Comparison of ENCODE assay signal across 8 cellular contexts in the genomic region with DNA sequence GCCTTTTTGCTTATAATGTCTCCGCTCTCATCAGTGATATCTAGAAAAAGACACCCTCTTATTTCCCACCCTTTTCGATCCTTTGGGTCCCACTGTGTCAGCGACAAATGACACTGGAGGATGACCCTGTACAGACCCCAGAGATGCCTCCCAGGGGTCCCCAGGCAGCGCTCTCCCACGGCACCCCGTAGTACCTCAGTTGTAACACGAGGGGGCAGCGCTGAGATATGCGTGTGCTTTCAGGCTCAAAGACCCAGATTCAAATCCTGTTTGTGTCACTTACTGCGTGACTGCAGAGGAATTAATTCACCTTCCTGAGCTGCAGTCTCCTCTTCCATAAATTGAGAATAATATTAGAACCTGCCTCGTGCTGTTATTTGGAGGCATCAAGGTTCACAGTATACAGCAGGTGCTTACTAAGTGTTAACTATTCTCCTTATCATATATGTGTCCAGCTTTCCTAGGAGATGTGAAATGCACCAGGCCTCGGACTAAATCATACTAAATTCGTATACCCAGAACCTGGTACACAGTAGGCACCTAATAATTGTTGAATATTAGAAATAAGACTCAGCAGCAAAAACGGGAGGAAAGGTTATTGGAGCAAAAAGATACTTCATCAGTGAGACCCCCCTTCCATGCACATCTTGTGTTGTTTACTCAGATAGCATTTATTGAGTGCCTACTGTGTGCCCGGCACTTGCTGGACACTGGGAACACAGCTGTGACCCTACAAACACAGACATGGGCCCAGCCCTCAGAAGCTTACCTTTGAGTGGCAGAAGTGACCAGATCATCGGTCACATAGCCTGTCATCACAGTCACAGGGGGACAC.
DNase-seq lines count a peak whose midpoint lies in the region; ATAC-seq and TF ChIP-seq lines count a peak whose summit lies in the region.

No MANE protein-coding gene starts in this region.

- H3K4me1 Mint-ChIP-seq in CD14-positive monocyte = peaks cover 18% of the 10 kb centered on the region
- H3K4me1 Mint-ChIP-seq in GM23338 = no peaks in the 10 kb centered on the region; the same call in 2 of the 3 replicates
- H3K4me1 Mint-ChIP-seq in activated CD4-positive, alpha-beta memory T cell treated with anti-CD3 and anti-CD28 coated beads, Interleukin-2, amount 10 ng/mL, durations not matched to agents 7 days and 5 days = peaks cover 8% of the 10 kb centered on the region

- no peak overlapping the region for H3K4me3 Mint-ChIP-seq in CD14-positive monocyte
- no peak overlapping the region for H3K4me3 Mint-ChIP-seq in GM23338
- H3K4me3 Mint-ChIP-seq in activated CD4-positive, alpha-beta memory T cell treated with anti-CD3 and anti-CD28 coated beads, Interleukin-2, amount 10 ng/mL, durations not matched to agents 7 days and 5 days = no peak overlapping the region

- CTCF ChIA-PET in activated CD4-positive, alpha-beta memory T cell treated with anti-CD3 and anti-CD28 coated beads, Interleukin-2, amount 10 ng/mL, durations not matched to agents 7 days and 5 days (lab: Charles Lee) = interaction anchor here (0.5 to 1.8 kb wide), 3 partner anchors 14 to 332 kb away, joined by 3 to 6 read pairs (median 4); no protein-coding TSS in a partner anchor

- no peaks in the 10 kb centered on the region for H3K36me3 Mint-ChIP-seq in CD14-positive monocyte
- no peaks in the 10 kb centered on the region for H3K36me3 Mint-ChIP-seq in GM23338 (ENCODE audit: low read depth)
- H3K36me3 Mint-ChIP-seq in activated CD4-positive, alpha-beta memory T cell treated with anti-CD3 and anti-CD28 coated beads, Interleukin-2, amount 10 ng/mL, durations not matched to agents 7 days and 5 days (ENCODE audit: low read depth) = no peaks in the 10 kb centered on the region

- TF ChIP-seq RAD21 in liver (IDR thresholded peaks at IDR 0.05) = peak in 1 of 2 donors; percentile 52

- H3K27ac Mint-ChIP-seq in CD14-positive monocyte (no peak overlapping the region), GM23338 (no peak overlapping the region)
- no peak overlapping the region for H3K27ac Mint-ChIP-seq in activated CD4-positive, alpha-beta memory T cell treated with anti-CD3 and anti-CD28 coated beads, Interleukin-2, amount 10 ng/mL, durations not matched to agents 7 days and 5 days

- no peaks in the 10 kb centered on the region for H3K9me3 ChIP-seq in liver (ENCODE audit: control insufficient read depth in 4 of 4, low read length in 3 of 4)

- no peaks in the 10 kb centered on the region for H3K79me2 ChIP-seq in GM23338 (replicated peaks; ENCODE audit: insufficient read depth)

- no peak overlapping the region for H3K27ac ChIP-seq in GM23338 (ENCODE audit: low read depth)
- no peak overlapping the region for H3K27ac ChIP-seq in liver (ENCODE audit: low read depth in 1 of 2, low read length in 2 of 2)

- intact Hi-C loops in CD14-positive monocyte (cut with micrococcal nuclease) = no loop called here

- H4K20me1 ChIP-seq in GM23338 (replicated peaks; ENCODE audit: insufficient read depth) = no peaks in the 10 kb centered on the region; the same call in 1 of the 2 replicates

- H3K4me1 ChIP-seq in GM23338 (ENCODE audit: insufficient read depth) (no peaks in the 10 kb centered on the region), liver (ENCODE audit: control insufficient read depth in 4 of 4, insufficient read depth in 4 of 4, low read length in 3 of 4) (no peaks in the 10 kb centered on the region)

- no peak overlapping the region for H3K4me3 ChIP-seq in GM23338
- H3K4me3 ChIP-seq in liver (ENCODE audit: low read depth in 1 of 3, low read length in 3 of 3) = no peak overlapping the region

- H3K36me3 ChIP-seq in GM23338 (ENCODE audit: insufficient read depth) (no peaks in the 10 kb centered on the region), liver (ENCODE audit: control insufficient read depth in 4 of 4, insufficient read depth in 3 of 4, low read depth in 1 of 4, low read length in 3 of 4) (peaks cover 3 to 25% (median 10%) of the 10 kb centered on the region in 4 donors)

- no peaks in the 10 kb centered on the region for H3F3A ChIP-seq in GM23338 (replicated peaks; ENCODE audit: low read depth)

- H3K27me3 Mint-ChIP-seq in CD14-positive monocyte (ENCODE audit: low read depth in 3 of 3) (peaks cover 3 to 4% (median 3%) of the 10 kb centered on the region in 3 donors), GM23338 (ENCODE audit: insufficient read depth, low read depth, poor library complexity) (peaks cover 3% of the 10 kb centered on the region)
- peaks cover 13% of the 10 kb centered on the region for H3K27me3 Mint-ChIP-seq in activated CD4-positive, alpha-beta memory T cell treated with anti-CD3 and anti-CD28 coated beads, Interleukin-2, amount 10 ng/mL, durations not matched to agents 7 days and 5 days

- TF ChIP-seq CTCF in CD14-positive monocyte (IDR thresholded peaks at IDR 0.05) = peak; percentile 66
- peak; percentile 85 to 91 for TF ChIP-seq CTCF in GM23338 (conservative IDR thresholded peaks at IDR 0.05; ENCODE audit: low read depth in 2 of 2)
- peak; percentile 27 for TF ChIP-seq CTCF in liver (IDR thresholded peaks at IDR 0.05; ENCODE audit: low read depth, low read length, missing input control)

- no peak overlapping the region for H3K4me2 ChIP-seq in GM23338

- no peaks in the 10 kb centered on the region for H3K9me3 Mint-ChIP-seq in CD14-positive monocyte
- no peaks in the 10 kb centered on the region for H3K9me3 Mint-ChIP-seq in GM23338
- H3K9me3 Mint-ChIP-seq in activated CD4-positive, alpha-beta memory T cell treated with anti-CD3 and anti-CD28 coated beads, Interleukin-2, amount 10 ng/mL, durations not matched to agents 7 days and 5 days = no peaks in the 10 kb centered on the region

- peak; percentile 68 for ATAC-seq in GM23338

- no peaks in the 10 kb centered on the region for H3K27me3 ChIP-seq in GM23338 (ENCODE audit: insufficient read depth)
- H3K27me3 ChIP-seq in liver (ENCODE audit: control insufficient read depth in 4 of 4, insufficient read depth in 4 of 4, low read length in 3 of 4) = no peaks in the 10 kb centered on the region

- no peaks in the 10 kb centered on the region for H3K9me2 ChIP-seq in GM23338 (ENCODE audit: insufficient read depth)

- no peak overlapping the region for H2AFZ ChIP-seq in GM23338

- POLR2A ChIA-PET in activated CD4-positive, alpha-beta memory T cell treated with anti-CD3 and anti-CD28 coated beads, Interleukin-2, amount 10 ng/mL, durations not matched to agents 7 days and 5 days (lab: Charles Lee) = no interaction called here

- 83% methylated on average over 16 of the region's 16 CpGs for WGBS in liver

- DNase-seq in CD14-positive monocyte (ENCODE audit: low spot score) (no peak), GM23338 (ENCODE audit: low spot score) (peak; percentile 71), NCI-H1417 treated with DMSO at 0.1 percent for 48 hours (lab: John Stamatoyannopoulos, UW) (no peak), NCI-H446 treated with DMSO at 0.1 percent for 48 hours (lab: John Stamatoyannopoulos, UW) (no peak), DMS79 treated with DMSO at 0.1 percent for 48 hours (lab: John Stamatoyannopoulos, UW) (no peak), kidney tubule cell (ENCODE audit: low spot score) (no peak)
- peak; percentile 21 for DNase-seq in activated CD4-positive, alpha-beta memory T cell treated with anti-CD3 and anti-CD28 coated beads, Interleukin-2, amount 10 ng/mL, durations not matched to agents 7 days and 5 days

- no peak overlapping the region for H3K9ac ChIP-seq in liver (ENCODE audit: low read depth in 1 of 2, low read length in 2 of 2)

TF ChIP-seq in GM23338, 12 proteins besides CTCF, POLR2A, EP300 and RAD21 (continues in another document):
- TF ChIP-seq NANOG (IDR thresholded peaks at IDR 0.05; ENCODE audit: borderline replicate concordance) = no peak
- TF ChIP-seq EZH2 (IDR thresholded peaks at IDR 0.05; ENCODE audit: low read depth, unreplicated experiment) = no peak
- no peak for TF ChIP-seq EZH2phosphoT487 (IDR thresholded peaks at IDR 0.05; ENCODE audit: unreplicated experiment)
- no peak for TF ChIP-seq STAT1 (IDR thresholded peaks at IDR 0.05; ENCODE audit: unreplicated experiment)
- no peak for TF ChIP-seq ZNF331 (CRISPR knock-in tag; IDR thresholded peaks at IDR 0.05; ENCODE audit: low read depth)

TF ChIP-seq in liver, 16 proteins besides CTCF, POLR2A, EP300 and RAD21 (continues in another document):
- TF ChIP-seq, protein P1, sequence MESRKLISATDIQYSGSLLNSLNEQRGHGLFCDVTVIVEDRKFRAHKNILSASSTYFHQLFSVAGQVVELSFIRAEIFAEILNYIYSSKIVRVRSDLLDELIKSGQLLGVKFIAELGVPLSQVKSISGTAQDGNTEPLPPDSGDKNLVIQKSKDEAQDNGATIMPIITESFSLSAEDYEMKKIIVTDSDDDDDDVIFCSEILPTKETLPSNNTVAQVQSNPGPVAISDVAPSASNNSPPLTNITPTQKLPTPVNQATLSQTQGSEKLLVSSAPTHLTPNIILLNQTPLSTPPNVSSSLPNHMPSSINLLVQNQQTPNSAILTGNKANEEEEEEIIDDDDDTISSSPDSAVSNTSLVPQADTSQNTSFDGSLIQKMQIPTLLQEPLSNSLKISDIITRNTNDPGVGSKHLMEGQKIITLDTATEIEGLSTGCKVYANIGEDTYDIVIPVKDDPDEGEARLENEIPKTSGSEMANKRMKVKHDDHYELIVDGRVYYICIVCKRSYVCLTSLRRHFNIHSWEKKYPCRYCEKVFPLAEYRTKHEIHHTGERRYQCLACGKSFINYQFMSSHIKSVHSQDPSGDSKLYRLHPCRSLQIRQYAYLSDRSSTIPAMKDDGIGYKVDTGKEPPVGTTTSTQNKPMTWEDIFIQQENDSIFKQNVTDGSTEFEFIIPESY (IDR thresholded peaks at IDR 0.05) = no peak
- TF ChIP-seq HNF4G (IDR thresholded peaks at IDR 0.05) (no peak), GABPA (IDR thresholded peaks at IDR 0.05 in 1 of 2, conservative IDR thresholded peaks at IDR 0.05 in 1 of 2) (no peak), HNF4A (conservative IDR thresholded peaks at IDR 0.05) (no peak), RXRA (IDR thresholded peaks at IDR 0.05) (no peak), FOXA1 (IDR thresholded peaks at IDR 0.05) (no peak), YY1 (IDR thresholded peaks at IDR 0.05) (no peak), JUND (IDR thresholded peaks at IDR 0.05) (no peak), SP1 (IDR thresholded peaks at IDR 0.05) (no peak)
- TF ChIP-seq, protein P2, sequence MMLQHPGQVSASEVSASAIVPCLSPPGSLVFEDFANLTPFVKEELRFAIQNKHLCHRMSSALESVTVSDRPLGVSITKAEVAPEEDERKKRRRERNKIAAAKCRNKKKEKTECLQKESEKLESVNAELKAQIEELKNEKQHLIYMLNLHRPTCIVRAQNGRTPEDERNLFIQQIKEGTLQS (IDR thresholded peaks at IDR 0.05) = no peak
- TF ChIP-seq, protein P3, sequence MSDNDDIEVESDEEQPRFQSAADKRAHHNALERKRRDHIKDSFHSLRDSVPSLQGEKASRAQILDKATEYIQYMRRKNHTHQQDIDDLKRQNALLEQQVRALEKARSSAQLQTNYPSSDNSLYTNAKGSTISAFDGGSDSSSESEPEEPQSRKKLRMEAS (IDR thresholded peaks at IDR 0.05) = no peak

Comparison
In these comparisons a context has a peak if more than half of its experiments do, and no peak if none do; other contexts are left out.
1. DNase-seq: peak in GM23338 (single experiment) and activated CD4-positive, alpha-beta memory T cell treated with anti-CD3 and anti-CD28 coated beads, Interleukin-2, amount 10 ng/mL, durations not matched to agents 7 days and 5 days (single experiment); none in CD14-positive monocyte (single experiment), NCI-H1417 treated with DMSO at 0.1 percent for 48 hours (single experiment), NCI-H446 treated with DMSO at 0.1 percent for 48 hours (single experiment), DMS79 treated with DMSO at 0.1 percent for 48 hours (single experiment) and kidney tubule cell (single experiment).
2. CTCF ChIP-seq: peak in every context shown above with its lines; median percentile 88 in GM23338; 66 in CD14-positive monocyte; 27 in liver.